8 cellular contexts compared by ENCODE assay signal in the genomic region with DNA sequence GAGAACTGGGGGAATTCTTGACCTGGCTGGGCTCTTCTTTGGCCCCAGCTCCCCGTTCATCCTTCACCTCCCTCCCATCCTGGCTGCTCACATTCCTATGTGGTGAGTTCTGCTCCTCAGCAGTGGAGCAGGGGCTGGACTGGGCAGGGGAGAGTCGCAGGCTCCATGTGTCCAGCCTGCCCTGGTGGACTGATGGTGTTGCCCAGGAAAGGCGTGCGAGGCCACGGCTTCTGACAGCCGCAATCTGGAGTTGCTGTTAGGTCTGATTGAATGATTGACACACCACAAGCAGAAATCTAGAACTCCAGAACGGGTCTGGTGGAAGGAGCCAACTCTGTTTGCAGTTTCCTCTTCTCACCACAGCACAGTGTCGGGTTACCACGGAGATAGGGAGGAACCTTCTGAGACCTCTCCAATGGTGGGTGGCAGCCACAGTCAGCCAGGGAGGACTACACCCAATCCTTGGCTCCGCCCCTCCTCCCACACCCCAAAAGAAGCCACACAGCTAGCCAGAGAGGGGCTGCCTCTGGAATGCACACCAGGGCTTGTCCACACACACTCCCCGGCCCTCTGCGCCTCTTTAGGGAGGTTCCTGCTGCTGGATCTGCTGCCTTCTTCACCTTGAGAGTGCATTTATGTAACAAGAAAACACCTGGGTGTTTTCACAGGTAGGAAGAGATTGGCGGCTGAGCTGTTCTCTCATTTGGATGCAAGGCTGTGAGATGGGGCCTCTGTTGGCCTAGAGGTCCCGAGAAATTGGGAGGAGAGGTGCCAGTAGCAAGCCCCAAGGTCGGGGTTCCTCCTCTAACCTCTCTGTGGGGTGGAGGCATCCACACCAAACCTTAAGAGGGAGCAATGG. TPM values are rescaled to one million over a fixed set of nuclear protein-coding genes. Genes with fewer than 3 reads are reported as not detected.
DNase-seq lines count a peak whose midpoint lies in the region; ATAC-seq and TF ChIP-seq lines count a peak whose summit lies in the region.

No MANE protein-coding gene starts in this region.

- H3K9me3 Mint-ChIP-seq in GM23338: 0 out of 3 replicates have a peak, but pooled peaks cover 5% of the 10 kb centered on the region

- TF ChIP-seq CTCF in GM23338 (conservative IDR thresholded peaks at IDR 0.05; ENCODE audit: low read depth in 2 of 2): no peak
- no peak for TF ChIP-seq CTCF in prostate gland (IDR thresholded peaks at IDR 0.05)

- no peak overlapping the region for H3K27ac Mint-ChIP-seq in GM23338

- H3K36me3 Mint-ChIP-seq in GM23338 (ENCODE audit: low read depth): no peaks in the 10 kb centered on the region

- no peaks in the 10 kb centered on the region for H3K27me3 ChIP-seq in GM23338 (ENCODE audit: insufficient read depth)
- no peaks in the 10 kb centered on the region for H3K27me3 ChIP-seq in mucosa of stomach (ENCODE audit: control insufficient read depth, insufficient read depth, low read length)
- no peaks in the 10 kb centered on the region for H3K27me3 ChIP-seq in prostate gland (replicated peaks; ENCODE audit: insufficient read depth)

- H3K9me3 ChIP-seq in mucosa of stomach (ENCODE audit: control insufficient read depth, low read length): no peaks in the 10 kb centered on the region
- H3K9me3 ChIP-seq in prostate gland: no peaks in the 10 kb centered on the region

- in situ Hi-C loops in KBM-7 (cut with MboI; ENCODE audit: low pct_unique_long_range_greater_than_20kb, low sequenced_read_pairs): no loop called here

- H3K4me1 ChIP-seq in GM23338 (ENCODE audit: insufficient read depth) (no peaks in the 10 kb centered on the region), mucosa of stomach (ENCODE audit: control insufficient read depth, insufficient read depth, low read length) (peaks cover 22% of the 10 kb centered on the region), prostate gland (replicated peaks) (no peaks in the 10 kb centered on the region)

- no peak for TF ChIP-seq POLR2A in prostate gland (IDR thresholded peaks at IDR 0.05)

- no peaks in the 10 kb centered on the region for H3K79me2 ChIP-seq in GM23338 (replicated peaks; ENCODE audit: insufficient read depth)

- intact Hi-C loops in prostate gland (cut with DNase I): no loop called here

- peaks cover 2% of the 10 kb centered on the region for H3K27me3 Mint-ChIP-seq in GM23338 (ENCODE audit: insufficient read depth, low read depth, poor library complexity)

- peak; percentile 94 for ATAC-seq in GM23338

- peak overlapping the region; percentile 67; the same call in 1 of the 2 replicates for H2AFZ ChIP-seq in GM23338

- H3K36me3 ChIP-seq in GM23338 (ENCODE audit: insufficient read depth) (no peaks in the 10 kb centered on the region), mucosa of stomach (ENCODE audit: control insufficient read depth, insufficient read depth, low read length) (no peaks in the 10 kb centered on the region), prostate gland (no peaks in the 10 kb centered on the region)

- H3K9me2 ChIP-seq in GM23338 (ENCODE audit: insufficient read depth): peaks cover 28% of the 10 kb centered on the region; the same call in 1 of the 2 replicates

- DNase-seq in GM04504 (ENCODE audit: low read depth) (peak; percentile 82), GM23338 (ENCODE audit: low spot score) (peak; percentile 50), KBM-7 (peak; percentile 95), prostate gland (ENCODE audit: low spot score) (no peak)
- DNase-seq in activated CD4-positive, alpha-beta T cell treated with anti-CD3 and anti-CD28 coated beads, Interleukin-2, amount 50 U/mL, for 24 hours (ENCODE audit: low read depth in 1 of 2, low spot score in 1 of 2): peak; percentile 46 to 67
- peak; percentile 79 for DNase-seq in effector CD4-positive, alpha-beta T cell
- DNase-seq in stimulated activated naive CD4-positive, alpha-beta T cell treated with Interleukin-2 at 50 U/mL for 16 hours (lab: John Stamatoyannopoulos, UW): peak; percentile 84

- H3K4me2 ChIP-seq in GM23338: no peak overlapping the region

- H3F3A ChIP-seq in GM23338 (replicated peaks; ENCODE audit: low read depth): no peaks in the 10 kb centered on the region

- WGBS in prostate gland: 75% methylated on average over 15 of the region's 15 CpGs

- H3K4me3 ChIP-seq in GM23338: no peak overlapping the region
- H3K4me3 ChIP-seq in mucosa of stomach (ENCODE audit: low read length): no peak overlapping the region
- H3K4me3 ChIP-seq in prostate gland: no peak overlapping the region

- peak overlapping the region; percentile 36 for H3K9ac ChIP-seq in mucosa of stomach (ENCODE audit: low read length)

- no peaks in the 10 kb centered on the region for H4K20me1 ChIP-seq in GM23338 (replicated peaks; ENCODE audit: insufficient read depth)

- 0 out of 3 replicates have a peak, but pooled peaks cover 3% of the 10 kb centered on the region for H3K4me1 Mint-ChIP-seq in GM23338

- H3K27ac ChIP-seq in GM23338 (ENCODE audit: low read depth) (no peak overlapping the region), prostate gland (no peak overlapping the region)

- no peak overlapping the region for H3K4me3 Mint-ChIP-seq in GM23338

TF ChIP-seq in GM23338, 12 proteins besides CTCF, POLR2A, EP300 and RAD21 (continues in another document):
- TF ChIP-seq ZNF331 (CRISPR knock-in tag; IDR thresholded peaks at IDR 0.05; ENCODE audit: low read depth): no peak
- TF ChIP-seq CREB1 (CRISPR knock-in tag; IDR thresholded peaks at IDR 0.05; ENCODE audit: low read depth): no peak
- no peak for TF ChIP-seq EZH2 (IDR thresholded peaks at IDR 0.05; ENCODE audit: low read depth, unreplicated experiment)
- no peak for TF ChIP-seq NANOG (IDR thresholded peaks at IDR 0.05; ENCODE audit: borderline replicate concordance)
- no peak for TF ChIP-seq POLR2AphosphoS5 (IDR thresholded peaks at IDR 0.05; ENCODE audit: low read depth)
- TF ChIP-seq REST (IDR thresholded peaks at IDR 0.05; ENCODE audit: unreplicated experiment): no peak

RNA-seq across cellular contexts. Expression of gene CD44, which starts 56.4 kb away (rescaled TPM):
- 8.3 and 10.1 TPM in 2 replicates for total RNA-seq in GM23338 (2014; rRNA removed; shearing (Covaris generic))
- polyA plus RNA-seq in GM23338 (2016; fragmentation: Nextera tagmentation; extraction: Ambion mirVana): 3.8 and 4.0 TPM in 2 replicates
- total RNA-seq in prostate gland: 100 to 1,000 TPM; 166 to 203 TPM

Comparison
In these comparisons a context has a peak if more than half of its experiments do, and no peak if none do; other contexts are left out.
1. RNA of gene CD44, which starts 56.4 kb away (total RNA-seq): 166 to 203 TPM in prostate gland; 8.3 to 10.1 TPM in GM23338; every median in the first group is over 10 times any median in the second.